In the genomic region with DNA sequence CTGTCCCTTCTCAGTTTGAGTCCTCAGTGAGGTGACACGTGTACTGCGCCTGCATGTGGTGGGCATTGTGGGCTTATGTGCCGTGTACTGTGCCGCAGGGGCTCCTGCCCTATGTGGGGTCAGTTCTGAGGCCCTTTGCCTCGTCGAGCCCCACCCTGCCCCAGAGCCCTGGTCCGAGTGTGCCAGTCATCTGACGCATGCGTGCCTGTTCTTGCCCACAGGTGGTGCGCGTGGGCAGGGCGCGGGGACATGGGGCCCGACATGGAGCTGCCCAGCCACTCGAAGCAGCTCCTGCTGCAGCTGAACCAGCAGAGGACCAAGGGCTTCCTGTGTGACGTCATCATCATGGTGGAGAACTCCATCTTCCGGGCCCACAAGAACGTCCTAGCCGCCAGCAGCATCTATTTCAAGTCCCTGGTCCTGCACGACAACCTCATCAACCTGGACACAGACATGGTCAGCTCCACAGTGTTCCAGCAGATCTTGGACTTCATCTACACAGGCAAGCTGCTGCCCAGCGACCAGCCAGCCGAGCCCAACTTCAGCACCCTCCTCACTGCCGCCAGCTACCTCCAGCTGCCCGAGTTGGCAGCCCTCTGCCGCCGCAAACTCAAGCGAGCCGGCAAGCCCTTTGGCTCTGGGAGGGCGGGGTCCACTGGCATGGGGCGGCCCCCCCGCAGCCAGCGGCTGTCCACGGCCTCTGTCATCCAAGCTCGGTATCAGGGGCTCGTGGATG, we compare ENCODE assay signal across 16 cellular contexts. TPM values are rescaled to one million over a fixed set of nuclear protein-coding genes. Genes with fewer than 3 reads are reported as not detected.
DNase-seq lines count a peak whose midpoint lies in the region; ATAC-seq and TF ChIP-seq lines count a peak whose summit lies in the region.
"Had no signal": no experiment of that assay in that cellular context is flagged by ENCODE, and none has a peak within 500 bp of the region (broad histone marks: within the 10 kb centered on the region; RNA-seq: fewer than 3 reads in every experiment).

No MANE protein-coding gene starts in this region.

- no peaks in the 10 kb centered on the region for H3K4me1 Mint-ChIP-seq in activated T-cell treated with anti-CD3 and anti-CD28 coated beads, Interleukin-2, amount 50 U/mL, for 24 hours (ENCODE audit: low read depth)
- H3K4me1 Mint-ChIP-seq in activated T-cell treated with anti-CD3 and anti-CD28 coated beads, Interleukin-2, amount 50 U/mL, for 4 hours (ENCODE audit: low read depth): no peaks in the 10 kb centered on the region
- H3K4me1 Mint-ChIP-seq in brain: peaks cover 12% of the 10 kb centered on the region
- H3K4me1 Mint-ChIP-seq: activated naive CD8-positive, alpha-beta T cell treated with anti-CD3 and anti-CD28 coated beads, Interleukin-2, amount 50 U/mL, for 24 hours; stimulated activated naive CD8-positive, alpha-beta T cell treated with anti-CD3 and anti-CD28 coated beads, Interleukin-15, amount 100 ng/mL, for 72 hours had no signal

- no peaks in the 10 kb centered on the region for H3K9me3 Mint-ChIP-seq in activated T-cell treated with anti-CD3 and anti-CD28 coated beads, Interleukin-2, amount 50 U/mL, for 24 hours
- no peaks in the 10 kb centered on the region for H3K9me3 Mint-ChIP-seq in activated T-cell treated with anti-CD3 and anti-CD28 coated beads, Interleukin-2, amount 50 U/mL, for 4 hours
- no peaks in the 10 kb centered on the region for H3K9me3 Mint-ChIP-seq in brain
- H3K9me3 Mint-ChIP-seq: activated naive CD8-positive, alpha-beta T cell treated with anti-CD3 and anti-CD28 coated beads, Interleukin-2, amount 50 U/mL, for 24 hours; stimulated activated naive CD8-positive, alpha-beta T cell treated with anti-CD3 and anti-CD28 coated beads, Interleukin-15, amount 100 ng/mL, for 72 hours had no signal

- peaks cover 42% of the 10 kb centered on the region for H3K36me3 Mint-ChIP-seq in activated T-cell treated with anti-CD3 and anti-CD28 coated beads, Interleukin-2, amount 50 U/mL, for 24 hours (ENCODE audit: low read depth)
- peaks cover 5% of the 10 kb centered on the region for H3K36me3 Mint-ChIP-seq in activated T-cell treated with anti-CD3 and anti-CD28 coated beads, Interleukin-2, amount 50 U/mL, for 4 hours (ENCODE audit: insufficient read depth)
- peaks cover 7% of the 10 kb centered on the region for H3K36me3 Mint-ChIP-seq in brain

- WGBS in stomach, 5 donors: 69 to 92% (median 89%) methylated on average over 15 to 35 of the region's 35 CpGs

- TF ChIP-seq POLR2A in stomach (IDR thresholded peaks at IDR 0.05): no peak

- H3K27ac Mint-ChIP-seq in activated T-cell treated with anti-CD3 and anti-CD28 coated beads, Interleukin-2, amount 50 U/mL, for 24 hours: no peak overlapping the region
- H3K27ac Mint-ChIP-seq in brain: peak overlapping the region in 3 of 5 experiments; percentile 13 to 80 (median 64)
- H3K27ac Mint-ChIP-seq: activated naive CD8-positive, alpha-beta T cell treated with anti-CD3 and anti-CD28 coated beads, Interleukin-2, amount 50 U/mL, for 24 hours; stimulated activated naive CD8-positive, alpha-beta T cell treated with anti-CD3 and anti-CD28 coated beads, Interleukin-15, amount 100 ng/mL, for 72 hours had no signal

- no peaks in the 10 kb centered on the region for H3K27me3 Mint-ChIP-seq in activated T-cell treated with anti-CD3 and anti-CD28 coated beads, Interleukin-2, amount 50 U/mL, for 24 hours
- no peaks in the 10 kb centered on the region for H3K27me3 Mint-ChIP-seq in activated T-cell treated with anti-CD3 and anti-CD28 coated beads, Interleukin-2, amount 50 U/mL, for 4 hours (ENCODE audit: low read depth)
- no peaks in the 10 kb centered on the region for H3K27me3 Mint-ChIP-seq in brain
- H3K27me3 Mint-ChIP-seq: activated naive CD8-positive, alpha-beta T cell treated with anti-CD3 and anti-CD28 coated beads, Interleukin-2, amount 50 U/mL, for 24 hours; stimulated activated naive CD8-positive, alpha-beta T cell treated with anti-CD3 and anti-CD28 coated beads, Interleukin-15, amount 100 ng/mL, for 72 hours had no signal

- H3K27ac ChIP-seq in stomach: no peak overlapping the region
- H3K27ac ChIP-seq: parathyroid adenoma had no signal

- intact Hi-C loops in stomach (cut with DNase I; ENCODE audit: low total_unique reads): no loop called here

- H3K9me3 ChIP-seq in stomach: no peaks in the 10 kb centered on the region

- H3K4me1 ChIP-seq in stomach: peaks cover 5 to 19% (median 18%) of the 10 kb centered on the region in 4 donors
- H3K4me1 ChIP-seq: parathyroid adenoma had no signal

- no peak for TF ChIP-seq EP300 in stomach (IDR thresholded peaks at IDR 0.05)

- no peak overlapping the region for H3K4me3 ChIP-seq in stomach

- ATAC-seq in activated T-cell treated with anti-CD3 and anti-CD28 coated beads, Interleukin-2, amount 50 U/mL, for 4 hours: no peak
- ATAC-seq: activated naive CD8-positive, alpha-beta T cell treated with anti-CD3 and anti-CD28 coated beads, Interleukin-2, amount 50 U/mL, for 24 hours; stimulated activated naive CD8-positive, alpha-beta T cell treated with anti-CD3 and anti-CD28 coated beads, Interleukin-15, amount 100 ng/mL, for 72 hours had no signal

- no peaks in the 10 kb centered on the region for H3K27me3 ChIP-seq in stomach

- peaks cover 23 to 51% (median 38%) of the 10 kb centered on the region in 4 donors for H3K36me3 ChIP-seq in stomach

- peak; percentile 21 for DNase-seq in activated T-cell treated with anti-CD3 and anti-CD28 coated beads, Interleukin-2, amount 50 U/mL, for 24 hours
- DNase-seq in activated T-cell treated with anti-CD3 and anti-CD28 coated beads, Interleukin-2, amount 50 U/mL, for 4 hours: no peak
- DNase-seq in mesenteric fat pad (ENCODE audit: low spot score): peak; percentile 83
- DNase-seq in stomach: peak; percentile 22
- no peak for DNase-seq in NCI-H128 (lab: John Stamatoyannopoulos, UW; ENCODE audit: unreplicated experiment)
- no peak for DNase-seq in NCI-H345 treated with DMSO at 0.1 percent for 48 hours (lab: John Stamatoyannopoulos, UW; ENCODE audit: unreplicated experiment)
- no peak for DNase-seq in NCI-H2227 treated with DMSO at 0.1 percent for 48 hours (lab: John Stamatoyannopoulos, UW)
- DNase-seq: activated naive CD8-positive, alpha-beta T cell treated with anti-CD3 and anti-CD28 coated beads, Interleukin-2, amount 50 U/mL, for 24 hours; caudate nucleus; COR-L47; effector CD4-positive, alpha-beta T cell; NCI-H1092 treated with DMSO at 0.1 percent for 48 hours; RPMI8226 had no signal

- no peak overlapping the region for H3K4me3 Mint-ChIP-seq in activated T-cell treated with anti-CD3 and anti-CD28 coated beads, Interleukin-2, amount 50 U/mL, for 24 hours
- H3K4me3 Mint-ChIP-seq in activated T-cell treated with anti-CD3 and anti-CD28 coated beads, Interleukin-2, amount 50 U/mL, for 4 hours: no peak overlapping the region
- no peak overlapping the region for H3K4me3 Mint-ChIP-seq in brain
- H3K4me3 Mint-ChIP-seq: activated naive CD8-positive, alpha-beta T cell treated with anti-CD3 and anti-CD28 coated beads, Interleukin-2, amount 50 U/mL, for 24 hours; stimulated activated naive CD8-positive, alpha-beta T cell treated with anti-CD3 and anti-CD28 coated beads, Interleukin-15, amount 100 ng/mL, for 72 hours had no signal

- no peak for TF ChIP-seq CTCF in brain (conservative IDR thresholded peaks at IDR 0.05)
- no peak for TF ChIP-seq CTCF in stomach (IDR thresholded peaks at IDR 0.05)

RNA-seq across cellular contexts. Expression of a gene that starts 22.3 kb away (rescaled TPM):
- under 1 TPM; 0.23 to 0.87 (median 0.53) TPM for total RNA-seq in activated T-cell treated with anti-CD3 and anti-CD28 coated beads, Interleukin-2, amount 50 U/mL, for 4 hours
- 0.54 TPM for polyA plus RNA-seq in brain (ENCODE audit: insufficient read depth, low read depth, low replicate concordance)
- total RNA-seq in mesenteric fat pad: 0.16 TPM
- total RNA-seq in stomach: 10 to 100 TPM in 1 of 5 donors, 1 to 10 TPM in 1, under 1 TPM in 1, not detected in 2; 0.73 to 69.2 (median 3.6) TPM
- 1 to 10 TPM; 1.8 to 5.8 (median 2.9) TPM for polyA plus RNA-seq in stomach

RNA-seq across cellular contexts. Expression of a gene that starts 27.7 kb away (rescaled TPM):
- 1 to 10 TPM; 8.1 to 8.8 (median 8.2) TPM for total RNA-seq in activated T-cell treated with anti-CD3 and anti-CD28 coated beads, Interleukin-2, amount 50 U/mL, for 4 hours
- polyA plus RNA-seq in brain (ENCODE audit: insufficient read depth, low read depth, low replicate concordance): 1.7 TPM
- 5.5 TPM for total RNA-seq in mesenteric fat pad
- total RNA-seq in stomach: 1 to 10 TPM in 4 of 5 donors, under 1 TPM in 1; 0.45 to 7.4 (median 7.0) TPM
- polyA plus RNA-seq in stomach: 1 to 10 TPM in 2 of 3 donors, under 1 TPM in 1; 0.78 to 1.5 (median 1.2) TPM

Comparison
In these comparisons a context has a peak if more than half of its experiments do, and no peak if none do; other contexts are left out.
1. DNase-seq: peak in activated T-cell treated with anti-CD3 and anti-CD28 coated beads, Interleukin-2, amount 50 U/mL, for 24 hours (single experiment), mesenteric fat pad (single experiment) and stomach (single experiment); none in activated T-cell treated with anti-CD3 and anti-CD28 coated beads, Interleukin-2, amount 50 U/mL, for 4 hours (single experiment), NCI-H128 (single experiment), NCI-H345 treated with DMSO at 0.1 percent for 48 hours (single experiment) and NCI-H2227 treated with DMSO at 0.1 percent for 48 hours (single experiment).